Comparison of ENCODE assay signal across 25 cellular contexts in genomic region chr7:66321283-66321682, GRCh38.
DNase-seq lines count a peak whose midpoint lies in the region; TF ChIP-seq lines count a peak whose summit lies in the region.
"Had no signal": no experiment of that assay in that cellular context is flagged by ENCODE, and none has a peak within 500 bp of the region (broad histone marks: within the 10 kb centered on the region; RNA-seq: fewer than 3 reads in every experiment).

No MANE protein-coding gene starts in this region.

- peaks cover 11% of the 10 kb centered on the region; the same call in 1 of the 2 replicates for H3K79me2 ChIP-seq in SK-N-SH (ENCODE audit: insufficient read depth)
- peaks cover 75% of the 10 kb centered on the region for H3K79me2 ChIP-seq in hepatocyte

- intact Hi-C loops in prostate gland (cut with DNase I), result loop anchor here (10.0 kb wide), 1 partner anchor 56 kb away; no protein-coding TSS in a partner anchor

- DNase-seq in LHCN-M2 (ENCODE audit: low read depth) (peak; percentile 22), SK-N-SH (no peak), hepatocyte (ENCODE audit: low spot score) (peak; percentile 43), prostate gland (ENCODE audit: low spot score) (peak; percentile 16), RKO (ENCODE audit: low spot score) (no peak), NCI-H187 treated with DMSO at 0.1 percent for 48 hours (lab: John Stamatoyannopoulos, UW) (no peak)
- no peak for DNase-seq in stimulated activated CD8-positive, alpha-beta memory T cell treated with anti-CD3 and anti-CD28 coated beads, Interleukin-4, amount 100 ng/mL, for 48 hours
- DNase-seq: activated CD4-positive, alpha-beta T cell treated with anti-CD3 and anti-CD28 coated beads for 36 hours; activated gamma-delta T cell; activated T-cell treated with anti-CD3 and anti-CD28 coated beads, Interleukin-2, amount 50 U/mL, for 1 hour; C1 segment of cervical spinal cord; Calu3; foreskin melanocyte; HCEC 1CT; immature natural killer cell; MM.1S; NCI-H1436; NCI-H2171; NCI-H524; NK-92 treated with Interleukin-12 subunit alpha and Interleukin-12 subunit beta, amount 100 ng/mL, for 24 hours; Peyer's patch; T-helper 2 cell; uterus had no signal

- TF ChIP-seq EP300 in SK-N-SH (IDR thresholded peaks at IDR 0.05; ENCODE audit: borderline replicate concordance in 1 of 2, low read depth in 1 of 2, low read length in 1 of 2), result peak in 1 of 2 experiments; percentile 86; a peak in 2 of 4 replicates

- no peak for TF ChIP-seq CTCF in SK-N-SH (IDR thresholded peaks at IDR 0.05)
- no peak for TF ChIP-seq CTCF in hepatocyte (IDR thresholded peaks at IDR 0.05; ENCODE audit: poor library complexity)
- TF ChIP-seq CTCF in prostate gland (IDR thresholded peaks at IDR 0.05), result no peak

- no peak for TF ChIP-seq RAD21 in SK-N-SH (IDR thresholded peaks at IDR 0.05; ENCODE audit: low read length)

- peak overlapping the region in 1 of 2 experiments; percentile 31; a peak in 2 of 4 replicates for H3K27ac ChIP-seq in SK-N-SH (ENCODE audit: low read depth in 2 of 2, low read length in 1 of 2)
- H3K27ac ChIP-seq in hepatocyte, result peak overlapping the region; percentile 23
- no peak overlapping the region for H3K27ac ChIP-seq in prostate gland
- H3K27ac ChIP-seq: HL-60, Peyer's patch, uterus had no signal

- H3K27me3 ChIP-seq in SK-N-SH (ENCODE audit: insufficient read depth), result no peaks in the 10 kb centered on the region
- no peaks in the 10 kb centered on the region for H3K27me3 ChIP-seq in hepatocyte
- no peaks in the 10 kb centered on the region for H3K27me3 ChIP-seq in prostate gland (replicated peaks; ENCODE audit: insufficient read depth)
- H3K27me3 ChIP-seq: Peyer's patch, uterus had no signal

- H3K9me2 ChIP-seq in SK-N-SH, result no peaks in the 10 kb centered on the region
- H3K9me2 ChIP-seq in hepatocyte (replicated peaks; ENCODE audit: insufficient read depth), result no peaks in the 10 kb centered on the region

- H3K36me3 ChIP-seq in SK-N-SH (replicated peaks in 1 of 2; ENCODE audit: control insufficient read depth in 1 of 2, insufficient read depth in 2 of 2, low read length in 1 of 2) (peaks cover 0 to 6% of the 10 kb centered on the region in 2 experiments), hepatocyte (replicated peaks; ENCODE audit: insufficient read depth, low read depth) (no peaks in the 10 kb centered on the region), prostate gland (no peaks in the 10 kb centered on the region)
- H3K36me3 ChIP-seq: Peyer's patch, uterus had no signal

- no peak for TF ChIP-seq POLR2A in prostate gland (IDR thresholded peaks at IDR 0.05)

- H3K9me3 ChIP-seq in SK-N-SH (no peaks in the 10 kb centered on the region), hepatocyte (ENCODE audit: low read depth) (peaks cover 5% of the 10 kb centered on the region), prostate gland (no peaks in the 10 kb centered on the region)
- H3K9me3 ChIP-seq: Peyer's patch, uterus had no signal

- POLR2A ChIA-PET in SK-N-SH (lab: Yijun Ruan, JAX), result no interaction called here

- CTCF ChIA-PET in SK-N-SH (lab: Yijun Ruan, JAX), result no interaction called here

- H4K20me1 ChIP-seq in SK-N-SH (ENCODE audit: insufficient read depth) (no peaks in the 10 kb centered on the region), hepatocyte (ENCODE audit: insufficient read depth, poor library complexity, severe bottlenecking) (no peaks in the 10 kb centered on the region)

- H3K4me3 ChIP-seq in SK-N-SH (ENCODE audit: low read depth in 2 of 2, low read length in 1 of 2) (no peak overlapping the region), hepatocyte (no peak overlapping the region), prostate gland (no peak overlapping the region)
- H3K4me3 ChIP-seq: lung, Peyer's patch, uterus had no signal

- H3K4me2 ChIP-seq in SK-N-SH, result no peak overlapping the region
- no peak overlapping the region for H3K4me2 ChIP-seq in hepatocyte

- no peak overlapping the region for H2AFZ ChIP-seq in SK-N-SH (ENCODE audit: low read depth)
- H2AFZ ChIP-seq in hepatocyte, result no peak overlapping the region

- peaks cover 0 to 7% of the 10 kb centered on the region in 2 experiments; a peak in 3 of 4 replicates for H3K4me1 ChIP-seq in SK-N-SH (ENCODE audit: control insufficient read depth in 1 of 2, insufficient read depth in 2 of 2, low read depth in 1 of 2, low read length in 1 of 2)
- peaks cover 3% of the 10 kb centered on the region for H3K4me1 ChIP-seq in hepatocyte (ENCODE audit: insufficient read depth)
- H3K4me1 ChIP-seq in prostate gland (replicated peaks), result no peaks in the 10 kb centered on the region
- H3K4me1 ChIP-seq: uterus had no signal

- peaks cover 5% of the 10 kb centered on the region for H3F3A ChIP-seq in SK-N-SH (replicated peaks; ENCODE audit: insufficient read depth)

- no peak overlapping the region for H3K9ac ChIP-seq in SK-N-SH

TF ChIP-seq in SK-N-SH, 30 proteins besides CTCF, POLR2A, EP300 and RAD21:
- TF ChIP-seq NFIC (IDR thresholded peaks at IDR 0.05; ENCODE audit: borderline replicate concordance), result no peak
- TF ChIP-seq CHD2 (IDR thresholded peaks at IDR 0.05; ENCODE audit: low read length, partially characterized antibody), result peak; percentile 29
- TF ChIP-seq IRF3 (IDR thresholded peaks at IDR 0.05; ENCODE audit: low read depth, low read length), result no peak
- no peak for TF ChIP-seq USF1 (IDR thresholded peaks at IDR 0.05; ENCODE audit: borderline replicate concordance, low read depth)
- TF ChIP-seq JUND (IDR thresholded peaks at IDR 0.05), result no peak
- TF ChIP-seq RCOR1 (IDR thresholded peaks at IDR 0.05; ENCODE audit: low read length), result peak; percentile 87; the same call in 1 of the 2 replicates
- TF ChIP-seq PBX3 (IDR thresholded peaks at IDR 0.05), result no peak
- no peak for TF ChIP-seq RFX5 (IDR thresholded peaks at IDR 0.05; ENCODE audit: low read length)
- 0 out of 2 replicates have a peak, but pooled peaks have one; percentile 24 for TF ChIP-seq MXI1 (IDR thresholded peaks at IDR 0.05; ENCODE audit: low read depth, low read length)
- TF ChIP-seq MEF2A (IDR thresholded peaks at IDR 0.05; ENCODE audit: borderline replicate concordance, low read depth), result no peak
- no peak for TF ChIP-seq RXRA (IDR thresholded peaks at IDR 0.05; ENCODE audit: borderline replicate concordance, low read depth)
- TF ChIP-seq GATA2 (CRISPR knock-in tag; IDR thresholded peaks at IDR 0.05), result peak; percentile 82

Comparison
In these comparisons a context has a peak if more than half of its experiments do, and no peak if none do; other contexts are left out.
1. DNase-seq: peak in LHCN-M2 (single experiment), hepatocyte (single experiment) and prostate gland (single experiment); none in SK-N-SH (single experiment), RKO (single experiment), stimulated activated CD8-positive, alpha-beta memory T cell treated with anti-CD3 and anti-CD28 coated beads, Interleukin-4, amount 100 ng/mL, for 48 hours (single experiment) and NCI-H187 treated with DMSO at 0.1 percent for 48 hours (single experiment).